Comparison of ENCODE assay signal across 9 cellular contexts in the genomic region with DNA sequence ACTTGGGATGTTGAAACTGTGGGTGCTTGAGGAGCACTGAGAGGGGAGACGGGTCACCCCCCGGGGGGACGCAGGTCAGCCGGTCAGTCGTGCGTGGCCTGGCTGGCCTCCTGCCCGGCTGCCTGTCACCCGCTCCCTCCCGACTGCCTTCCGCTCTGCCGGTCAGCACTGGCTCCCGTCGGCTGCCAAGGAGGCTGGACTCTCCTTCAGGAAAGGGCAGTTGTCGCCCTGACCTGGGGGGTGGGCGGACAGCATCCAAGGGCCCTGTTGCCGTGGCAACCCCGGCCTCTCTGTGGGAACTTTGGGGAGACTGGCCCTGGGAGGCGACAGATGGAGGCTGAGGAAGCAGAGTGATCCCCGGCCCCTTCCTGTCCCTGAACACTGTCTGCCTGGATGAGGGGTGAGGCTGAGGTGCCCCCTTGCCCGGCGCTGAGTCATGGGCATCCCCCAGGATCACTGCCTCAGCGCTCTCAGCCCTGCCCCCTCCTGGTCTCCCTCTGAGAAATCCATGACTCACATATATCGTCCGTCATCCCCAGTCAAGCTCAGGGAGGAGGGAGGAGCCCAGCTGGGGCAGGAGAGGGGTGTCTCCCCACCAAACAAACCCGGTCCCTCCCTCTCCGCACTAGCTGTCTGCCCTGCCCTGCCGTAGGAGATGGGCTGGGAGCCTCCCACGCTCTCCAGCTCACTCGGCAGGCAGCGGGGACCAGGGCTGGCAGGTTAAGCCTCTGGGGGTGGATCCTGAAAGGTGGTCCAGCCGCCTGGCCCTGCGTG. TPM values are rescaled to one million over a fixed set of nuclear protein-coding genes. Genes with fewer than 3 reads are reported as not detected.
DNase-seq lines count a peak whose midpoint lies in the region; ATAC-seq, FAIRE-seq and TF ChIP-seq lines count a peak whose summit lies in the region.
"Had no signal": no experiment of that assay in that cellular context is flagged by ENCODE, and none has a peak within 500 bp of the region (broad histone marks: within the 10 kb centered on the region; RNA-seq: fewer than 3 reads in every experiment).

A gene (plus strand): TSS at position 623 of the 774 bp plus-strand sequence. CDS start 21,658 bp downstream, outside the sequence.

- H3K36me3 ChIP-seq in Peyer's patch, result no peaks in the 10 kb centered on the region
- no peaks in the 10 kb centered on the region for H3K36me3 ChIP-seq in adrenal gland (replicated peaks in 1 of 2)
- H3K36me3 ChIP-seq in cardiac muscle cell, result no peaks in the 10 kb centered on the region
- no peaks in the 10 kb centered on the region for H3K36me3 ChIP-seq in pancreas
- no peaks in the 10 kb centered on the region for H3K36me3 ChIP-seq in urinary bladder (ENCODE audit: insufficient read depth)

- peak in 3 of 4 donors; percentile 62 to 83 (median 64) for ATAC-seq in pancreas

- intact Hi-C loops in adrenal gland (cut with DNase I), result no loop called here
- intact Hi-C loops in pancreas (cut with DNase I), result no loop called here

- TF ChIP-seq CTCF in Peyer's patch (IDR thresholded peaks at IDR 0.05) (no peak), adrenal gland (IDR thresholded peaks at IDR 0.05) (peak in 1 of 6 experiments; percentile 12), cardiac muscle cell (IDR thresholded peaks at IDR 0.05; ENCODE audit: low read depth, low read length) (peak; percentile 18), pancreas (IDR thresholded peaks at IDR 0.05) (no peak)

- H3K4me3 ChIP-seq in Peyer's patch, result peak within 1 kb of the TSS in 2 of 4 donors; percentile 30 to 35
- H3K4me3 ChIP-seq in adrenal gland, result peak within 1 kb of the TSS in 1 of 4 donors; percentile 52
- H3K4me3 ChIP-seq in cardiac muscle cell, result no peak within 1 kb of the TSS
- peak within 1 kb of the TSS in 2 of 4 donors; percentile 8 to 23 for H3K4me3 ChIP-seq in pancreas
- peak within 1 kb of the TSS; percentile 17 for H3K4me3 ChIP-seq in urinary bladder (ENCODE audit: low read depth, low read length)

- H3K9me3 ChIP-seq in Peyer's patch (no peaks in the 10 kb centered on the region), adrenal gland (replicated peaks in 1 of 3) (no peaks in the 10 kb centered on the region), cardiac muscle cell (ENCODE audit: low read depth) (no peaks in the 10 kb centered on the region), pancreas (no peaks in the 10 kb centered on the region)

- TF ChIP-seq POLR2A in Peyer's patch (IDR thresholded peaks at IDR 0.05) (peak in 1 of 2 donors; percentile 32), adrenal gland (IDR thresholded peaks at IDR 0.05) (peak; percentile 60 to 61)

- FAIRE-seq in pancreas (lab: Jason Lieb, UNC), result no peak

- 5 to 17% (median 8%) methylated on average over 8 to 32 of the region's 32 CpGs for WGBS in adrenal gland, 4 donors
- 51 to 60% methylated on average over 32 of the region's 32 CpGs for WGBS in pancreas, 2 donors
- WGBS in urinary bladder, result 14% methylated on average over 32 of the region's 32 CpGs

- H3K27me3 ChIP-seq in Peyer's patch (no peaks in the 10 kb centered on the region), adrenal gland (no peaks in the 10 kb centered on the region), cardiac muscle cell (no peaks in the 10 kb centered on the region), pancreas (no peaks in the 10 kb centered on the region)

- H3K4me1 ChIP-seq in Peyer's patch (peaks cover 0 to 14% (median 0%) of the 10 kb centered on the region in 4 donors), adrenal gland (replicated peaks in 1 of 2) (peaks cover 14 to 33% of the 10 kb centered on the region in 2 donors), cardiac muscle cell (ENCODE audit: low read depth) (peaks cover 5% of the 10 kb centered on the region), pancreas (peaks cover 0 to 31% (median 18%) of the 10 kb centered on the region in 3 donors), urinary bladder (ENCODE audit: insufficient read depth) (no peaks in the 10 kb centered on the region)

- peak; percentile 29 for DNase-seq in NCI-H1436 (lab: John Stamatoyannopoulos, UW)
- no peak for DNase-seq in NCI-H1436 treated with DMSO at 0.1 percent for 48 hours (lab: John Stamatoyannopoulos, UW)
- DNase-seq in Peyer's patch, result peak in 2 of 3 donors; percentile 66
- peak; percentile 85 to 95 (median 93) for DNase-seq in adrenal gland
- peak; percentile 34 to 97 for DNase-seq in cardiac muscle cell (ENCODE audit: low read depth in 1 of 2, low spot score in 1 of 2)
- peak in 3 of 6 donors; percentile 45 to 82 (median 58) for DNase-seq in pancreas
- no peak for DNase-seq in activated gamma-delta T cell (lab: John Stamatoyannopoulos, UW)

- peak within 1 kb of the TSS in 2 of 4 donors; percentile 16 to 41 for H3K27ac ChIP-seq in Peyer's patch
- H3K27ac ChIP-seq in adrenal gland, result peak within 1 kb of the TSS in 3 of 5 donors; percentile 45 to 89 (median 72)
- H3K27ac ChIP-seq in cardiac muscle cell, result no peak within 1 kb of the TSS
- peak within 1 kb of the TSS in 2 of 4 donors; percentile 3 to 47 for H3K27ac ChIP-seq in pancreas
- no peak within 1 kb of the TSS for H3K27ac ChIP-seq in urinary bladder (ENCODE audit: low read depth)
- H3K27ac ChIP-seq: C4-2B had no signal

RNA-seq across cellular contexts. Expression of the gene that starts here (rescaled TPM):
- total RNA-seq in Peyer's patch, result 10 to 100 TPM; 12.8 to 50.3 (median 34.7) TPM
- total RNA-seq in adrenal gland, result 10 to 100 TPM; 14.4 to 69.9 (median 44.5) TPM
- polyA plus RNA-seq in adrenal gland, result 10 to 100 TPM; 14.7 to 45.0 (median 19.8) TPM
- total RNA-seq in cardiac muscle cell, result not detected in 2 replicates
- 0.15 and 0.21 TPM in 2 replicates for polyA plus RNA-seq in cardiac muscle cell
- 100 to 1,000 TPM in 1 of 6 donors, 10 to 100 TPM in 5; 51.3 to 102 (median 94.0) TPM for total RNA-seq in pancreas
- 10 to 100 TPM; 36.4 to 47.6 TPM for polyA plus RNA-seq in pancreas
- total RNA-seq in urinary bladder, result 11.5 TPM
- polyA plus RNA-seq in urinary bladder, result 36.1 TPM

Comparison
In these comparisons a context has a peak if more than half of its experiments do, and no peak if none do; other contexts are left out.
1. RNA of the gene that starts here (total RNA-seq): 51.3 to 102 TPM in pancreas, 14.4 to 69.9 TPM in adrenal gland, 12.8 to 50.3 TPM in Peyer's patch and 11.5 TPM in urinary bladder (single experiment); not detected in cardiac muscle cell; every median in the first group is over 10 times any median in the second.
2. RNA of the gene that starts here (polyA plus RNA-seq): 36.4 to 47.6 TPM in pancreas, 36.1 TPM in urinary bladder (single experiment) and 14.7 to 45.0 TPM in adrenal gland; 0.15 to 0.21 TPM in cardiac muscle cell; every median in the first group is over 10 times any median in the second.
3. DNase-seq: peak in NCI-H1436 (single experiment), Peyer's patch (2 of 3) and adrenal gland (7 of 7); none in NCI-H1436 treated with DMSO at 0.1 percent for 48 hours (single experiment) and activated gamma-delta T cell (single experiment).
4. Peak in DNase-seq in cardiac muscle cell; RNA of the gene not detected or under 1 TPM.
5. H3K27ac ChIP-seq: peak in adrenal gland (3 of 5); none in cardiac muscle cell (single experiment) and urinary bladder (single experiment).